1 cellular context compared by ENCODE assay signal in genomic region chr14:29028973-29029582, GRCh38.
TF ChIP-seq lines count a peak whose summit lies in the region.

No MANE protein-coding gene starts in this region.

TF ChIP-seq in HepG2, 621 proteins besides CTCF, POLR2A, EP300 and RAD21 (continued from another document and continues in another):
- no peak for TF ChIP-seq PRDM4 (CRISPR knock-in tag; IDR thresholded peaks at IDR 0.05; ENCODE audit: borderline replicate concordance)
- TF ChIP-seq SRY (CRISPR knock-in tag; IDR thresholded peaks at IDR 0.05), result peak; percentile 70; the same call in 1 of the 2 replicates
- TF ChIP-seq, protein P1, sequence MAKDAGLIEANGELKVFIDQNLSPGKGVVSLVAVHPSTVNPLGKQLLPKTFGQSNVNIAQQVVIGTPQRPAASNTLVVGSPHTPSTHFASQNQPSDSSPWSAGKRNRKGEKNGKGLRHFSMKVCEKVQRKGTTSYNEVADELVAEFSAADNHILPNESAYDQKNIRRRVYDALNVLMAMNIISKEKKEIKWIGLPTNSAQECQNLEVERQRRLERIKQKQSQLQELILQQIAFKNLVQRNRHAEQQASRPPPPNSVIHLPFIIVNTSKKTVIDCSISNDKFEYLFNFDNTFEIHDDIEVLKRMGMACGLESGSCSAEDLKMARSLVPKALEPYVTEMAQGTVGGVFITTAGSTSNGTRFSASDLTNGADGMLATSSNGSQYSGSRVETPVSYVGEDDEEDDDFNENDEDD (CRISPR knock-in tag; IDR thresholded peaks at IDR 0.05; ENCODE audit: borderline replicate concordance), result 0 out of 2 replicates have a peak, but pooled peaks have one; percentile 48
- TF ChIP-seq TERF1 (CRISPR knock-in tag; IDR thresholded peaks at IDR 0.05), result no peak
- no peak for TF ChIP-seq ZKSCAN5 (CRISPR knock-in tag; IDR thresholded peaks at IDR 0.05)
- peak; percentile 87; the same call in 1 of the 2 replicates for TF ChIP-seq ZNF431 (CRISPR knock-in tag; IDR thresholded peaks at IDR 0.05; ENCODE audit: borderline replicate concordance, low read depth)
- peak; percentile 93; the same call in 1 of the 2 replicates for TF ChIP-seq PITX1 (CRISPR knock-in tag; IDR thresholded peaks at IDR 0.05)
- TF ChIP-seq ZMAT3 (CRISPR knock-in tag; conservative IDR thresholded peaks at IDR 0.05), result no peak; the same call in none of the 2 replicates
- peak; percentile 95 for TF ChIP-seq ZMYM3 (CRISPR knock-in tag; IDR thresholded peaks at IDR 0.05)
- TF ChIP-seq ATF1 (CRISPR knock-in tag; IDR thresholded peaks at IDR 0.05), result no peak
- no peak; the same call in 1 of the 2 replicates for TF ChIP-seq TBX2 (CRISPR knock-in tag; IDR thresholded peaks at IDR 0.05; ENCODE audit: borderline replicate concordance)
- no peak for TF ChIP-seq XRCC5 (optimal IDR thresholded peaks at IDR 0.05; ENCODE audit: low read length)
- peak; percentile 81 for TF ChIP-seq SKI (IDR thresholded peaks at IDR 0.05; ENCODE audit: partially characterized antibody)
- TF ChIP-seq MTF2 (CRISPR knock-in tag; IDR thresholded peaks at IDR 0.05; ENCODE audit: borderline replicate concordance), result peak; percentile 85; the same call in 1 of the 2 replicates
- TF ChIP-seq EEA1 (CRISPR knock-in tag; IDR thresholded peaks at IDR 0.05; ENCODE audit: borderline replicate concordance), result 0 out of 2 replicates have a peak, but pooled peaks have one; percentile 83
- peak; percentile 73; the same call in 1 of the 2 replicates for TF ChIP-seq ZNF543 (CRISPR knock-in tag; IDR thresholded peaks at IDR 0.05)
- TF ChIP-seq ZNF557 (CRISPR knock-in tag; IDR thresholded peaks at IDR 0.05), result peak; percentile 94; the same call in 1 of the 2 replicates
- TF ChIP-seq NFIC (IDR thresholded peaks at IDR 0.05; ENCODE audit: low read length), result peak; percentile 91
- TF ChIP-seq RARG (CRISPR knock-in tag; IDR thresholded peaks at IDR 0.05; ENCODE audit: low read depth), result peak; percentile 61
- TF ChIP-seq ZSCAN9 (CRISPR knock-in tag; IDR thresholded peaks at IDR 0.05; ENCODE audit: borderline replicate concordance), result peak; percentile 64; the same call in 1 of the 2 replicates
- peak; percentile 98 for TF ChIP-seq IRF2 (CRISPR knock-in tag; IDR thresholded peaks at IDR 0.05)
- peak; percentile 96 for TF ChIP-seq CBFB (CRISPR knock-in tag; IDR thresholded peaks at IDR 0.05)
- peak; percentile 92; the same call in 1 of the 2 replicates for TF ChIP-seq ZBTB20 (CRISPR knock-in tag; IDR thresholded peaks at IDR 0.05; ENCODE audit: borderline replicate concordance, low read depth)
- TF ChIP-seq RCOR2 (CRISPR knock-in tag; IDR thresholded peaks at IDR 0.05), result no peak; the same call in 1 of the 2 replicates
- peak; percentile 93 for TF ChIP-seq ERF (CRISPR knock-in tag; IDR thresholded peaks at IDR 0.05)
- no peak for TF ChIP-seq ARHGAP35 (CRISPR knock-in tag; IDR thresholded peaks at IDR 0.05; ENCODE audit: borderline replicate concordance)
- no peak for TF ChIP-seq ZNF589 (CRISPR knock-in tag; conservative IDR thresholded peaks at IDR 0.05)
- no peak for TF ChIP-seq EED (CRISPR knock-in tag; IDR thresholded peaks at IDR 0.05)
- peak; percentile 16; the same call in 1 of the 2 replicates for TF ChIP-seq RNF219 (CRISPR knock-in tag; IDR thresholded peaks at IDR 0.05)
- TF ChIP-seq NBN (conservative IDR thresholded peaks at IDR 0.05), result no peak
- TF ChIP-seq ONECUT2 (CRISPR knock-in tag; IDR thresholded peaks at IDR 0.05), result peak; percentile 67
- TF ChIP-seq TEAD3 (CRISPR knock-in tag; optimal IDR thresholded peaks at IDR 0.05; ENCODE audit: borderline replicate concordance), result peak; percentile 83
- TF ChIP-seq, protein P2, sequence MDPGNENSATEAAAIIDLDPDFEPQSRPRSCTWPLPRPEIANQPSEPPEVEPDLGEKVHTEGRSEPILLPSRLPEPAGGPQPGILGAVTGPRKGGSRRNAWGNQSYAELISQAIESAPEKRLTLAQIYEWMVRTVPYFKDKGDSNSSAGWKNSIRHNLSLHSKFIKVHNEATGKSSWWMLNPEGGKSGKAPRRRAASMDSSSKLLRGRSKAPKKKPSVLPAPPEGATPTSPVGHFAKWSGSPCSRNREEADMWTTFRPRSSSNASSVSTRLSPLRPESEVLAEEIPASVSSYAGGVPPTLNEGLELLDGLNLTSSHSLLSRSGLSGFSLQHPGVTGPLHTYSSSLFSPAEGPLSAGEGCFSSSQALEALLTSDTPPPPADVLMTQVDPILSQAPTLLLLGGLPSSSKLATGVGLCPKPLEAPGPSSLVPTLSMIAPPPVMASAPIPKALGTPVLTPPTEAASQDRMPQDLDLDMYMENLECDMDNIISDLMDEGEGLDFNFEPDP (CRISPR knock-in tag; conservative IDR thresholded peaks at IDR 0.05), result 0 out of 2 replicates have a peak, but pooled peaks have one; percentile 78
- TF ChIP-seq MAFK (conservative IDR thresholded peaks at IDR 0.05 in 1 of 2, IDR thresholded peaks at IDR 0.05 in 1 of 2; ENCODE audit: low read length in 2 of 2), result peak; percentile 82
- TF ChIP-seq TEAD2 (CRISPR knock-in tag; IDR thresholded peaks at IDR 0.05), result peak; percentile 66; the same call in 1 of the 2 replicates
- peak; percentile 57 for TF ChIP-seq HHEX (CRISPR knock-in tag; IDR thresholded peaks at IDR 0.05)
- peak; percentile 71 for TF ChIP-seq ZNF143 (CRISPR knock-in tag; IDR thresholded peaks at IDR 0.05)
- peak; percentile 97 for TF ChIP-seq GATAD2A (CRISPR knock-in tag; IDR thresholded peaks at IDR 0.05)
- no peak for TF ChIP-seq ZBTB10 (CRISPR knock-in tag; IDR thresholded peaks at IDR 0.05; ENCODE audit: borderline replicate concordance)
- TF ChIP-seq MATR3 (CRISPR knock-in tag; IDR thresholded peaks at IDR 0.05), result no peak
- no peak for TF ChIP-seq ATM (IDR thresholded peaks at IDR 0.05; ENCODE audit: borderline replicate concordance)
- TF ChIP-seq ZNF558 (CRISPR knock-in tag; IDR thresholded peaks at IDR 0.05; ENCODE audit: borderline replicate concordance), result no peak; the same call in 1 of the 2 replicates
- peak; percentile 90 for TF ChIP-seq ZNF160 (CRISPR knock-in tag; IDR thresholded peaks at IDR 0.05)
- TF ChIP-seq PRMT3 (CRISPR knock-in tag; IDR thresholded peaks at IDR 0.05; ENCODE audit: borderline replicate concordance, low read depth), result peak; percentile 80; the same call in 1 of the 2 replicates
- TF ChIP-seq FOXA3 (CRISPR knock-in tag; IDR thresholded peaks at IDR 0.05), result peak; percentile 100
- peak; percentile 91 for TF ChIP-seq ZNF605 (CRISPR knock-in tag; IDR thresholded peaks at IDR 0.05)
- no peak for TF ChIP-seq ZNF660 (CRISPR knock-in tag; IDR thresholded peaks at IDR 0.05; ENCODE audit: borderline replicate concordance, low read depth)
- TF ChIP-seq ZNF782 (CRISPR knock-in tag; IDR thresholded peaks at IDR 0.05; ENCODE audit: borderline replicate concordance), result peak; percentile 73; the same call in 1 of the 2 replicates
- no peak for TF ChIP-seq ZNF839 (CRISPR knock-in tag; IDR thresholded peaks at IDR 0.05; ENCODE audit: borderline replicate concordance)
- peak; percentile 76; the same call in 1 of the 2 replicates for TF ChIP-seq ZNF800 (CRISPR knock-in tag; IDR thresholded peaks at IDR 0.05)
- TF ChIP-seq ZNF672 (CRISPR knock-in tag; IDR thresholded peaks at IDR 0.05), result no peak
- no peak for TF ChIP-seq SRSF9 (IDR thresholded peaks at IDR 0.05; ENCODE audit: borderline replicate concordance, insufficient read depth, low read depth, low read length, poor library complexity, severe bottlenecking)
